Comparison of ENCODE assay signal across 34 cellular contexts in the genomic region with DNA sequence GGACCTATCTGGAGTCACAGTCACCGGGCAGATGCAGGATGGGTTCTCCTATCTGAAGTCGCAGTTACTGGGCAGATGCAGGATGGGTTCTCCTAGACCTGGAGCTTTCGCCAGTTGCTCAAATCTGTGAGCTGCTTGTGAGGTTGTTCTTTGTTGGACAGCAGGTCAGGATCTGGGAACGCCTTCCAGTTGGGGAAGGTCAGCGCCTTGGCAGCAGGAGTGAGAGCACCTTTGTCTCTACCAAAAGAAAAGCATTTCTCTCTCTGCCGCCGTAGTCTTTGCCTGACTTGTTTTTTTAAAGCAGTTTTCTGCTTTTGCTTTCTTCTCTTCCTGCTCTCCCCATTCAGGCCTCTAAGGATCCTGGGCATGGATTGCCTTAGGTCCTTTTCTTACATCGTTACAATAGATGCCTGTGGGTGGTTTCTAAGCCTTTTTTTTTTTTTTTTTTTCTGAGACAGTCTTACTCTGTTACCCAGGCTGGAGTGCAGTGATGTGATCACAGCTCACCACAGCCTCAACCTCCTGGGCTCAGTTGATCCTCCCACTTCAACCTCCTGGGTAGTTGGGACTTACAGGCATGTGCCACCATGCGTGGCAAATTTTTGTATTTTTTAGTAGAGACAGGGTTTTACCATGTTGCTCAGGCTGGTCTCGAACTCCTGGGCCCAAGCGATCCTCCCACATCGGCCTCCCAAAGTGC. TPM values are rescaled to one million over a fixed set of nuclear protein-coding genes. Genes with fewer than 3 reads are reported as not detected.
DNase-seq lines count a peak whose midpoint lies in the region; FAIRE-seq and TF ChIP-seq lines count a peak whose summit lies in the region.
"Had no signal": no experiment of that assay in that cellular context is flagged by ENCODE, and none has a peak within 500 bp of the region (broad histone marks: within the 10 kb centered on the region; RNA-seq: fewer than 3 reads in every experiment).

No MANE protein-coding gene starts in this region.

- H3K36me3 Mint-ChIP-seq in H9 (ENCODE audit: insufficient read depth in 1 of 3, low read depth in 3 of 3) = peaks cover 2 to 7% (median 7%) of the 10 kb centered on the region in 3 experiments; a peak in 4 of 7 replicates
- H3K36me3 Mint-ChIP-seq in neural progenitor cell = peaks cover 10% of the 10 kb centered on the region
- H3K36me3 Mint-ChIP-seq: activated naive CD4-positive, alpha-beta T cell treated with anti-CD3 and anti-CD28 coated beads, Interleukin-2, amount 50 U/mL, for 72 hours had no signal

- H3K36me3 ChIP-seq in H1 (ENCODE audit: control insufficient read depth in 2 of 4, insufficient read depth in 4 of 4, low read length in 3 of 4) (no peaks in the 10 kb centered on the region), neural progenitor cell (no peaks in the 10 kb centered on the region), esophagus muscularis mucosa (peaks cover 0 to 5% (median under 1%) of the 10 kb centered on the region in 4 donors)
- H3K36me3 ChIP-seq: ascending aorta, HAP-1 had no signal

- H3K23me2 ChIP-seq in H9 (ENCODE audit: insufficient read length, low read depth, low read length, poor library complexity, severe bottlenecking) (no peaks in the 10 kb centered on the region), H1 (ENCODE audit: low read depth, low read length) (no peaks in the 10 kb centered on the region)

- no peak overlapping the region for H2AFZ ChIP-seq in H9 (ENCODE audit: low read length)
- no peak overlapping the region for H2AFZ ChIP-seq in H1 (ENCODE audit: low read length)
- H2AFZ ChIP-seq in neural progenitor cell (replicated peaks) = no peak overlapping the region

- no peak overlapping the region for H4K91ac ChIP-seq in H9 (ENCODE audit: insufficient read length, low read depth, low read length)
- no peak overlapping the region for H4K91ac ChIP-seq in H1 (replicated peaks; ENCODE audit: insufficient read length, low read length)

- TF ChIP-seq POLR2A in H1 (IDR thresholded peaks at IDR 0.05; ENCODE audit: control extremely low read depth in 1 of 2, low read depth in 2 of 2, low read length in 2 of 2) (no peak), esophagus muscularis mucosa (IDR thresholded peaks at IDR 0.05; ENCODE audit: low read depth) (no peak)

- H2BK5ac ChIP-seq in H9 (ENCODE audit: insufficient read length, low read length) (no peak overlapping the region), H1 (ENCODE audit: low read depth, low read length) (no peak overlapping the region)

- no peak for FAIRE-seq in H1 (lab: Jason Lieb, UNC)
- FAIRE-seq: G401.6, HTR-8/SVneo, keratinocyte had no signal

- H3K4ac ChIP-seq in H9 (ENCODE audit: low read depth, low read length) (no peak overlapping the region), H1 (replicated peaks; ENCODE audit: insufficient read length, low read depth, low read length) (no peak overlapping the region)

- peaks cover 33 to 41% of the 10 kb centered on the region in 2 experiments for H3K4me1 Mint-ChIP-seq in H9
- peaks cover 44% of the 10 kb centered on the region for H3K4me1 Mint-ChIP-seq in neural progenitor cell

- H3K9me3 ChIP-seq in H9 (ENCODE audit: control insufficient read depth, low read depth, low read length) (no peaks in the 10 kb centered on the region), H1 (ENCODE audit: insufficient read depth in 2 of 2, low read depth in 1 of 2, low read length in 1 of 2) (no peaks in the 10 kb centered on the region), neural progenitor cell (ENCODE audit: low read depth) (no peaks in the 10 kb centered on the region), esophagus muscularis mucosa (no peaks in the 10 kb centered on the region)
- H3K9me3 ChIP-seq: ascending aorta, upper lobe of left lung had no signal

- peaks cover 69% of the 10 kb centered on the region for H3F3A ChIP-seq in neural progenitor cell (ENCODE audit: low read depth)

- H3K18ac ChIP-seq in H9 (ENCODE audit: insufficient read length, low read depth, low read length) (no peak overlapping the region), H1 (ENCODE audit: extremely low read depth, low read length) (0 out of 2 replicates have a peak overlapping the region, but pooled peaks have one; percentile 17)

- no peak overlapping the region for H3T11ph ChIP-seq in H9 (ENCODE audit: low read length)

- peak overlapping the region in 2 of 3 experiments; percentile 44 to 95; a peak in 4 of 7 replicates for H3K27ac Mint-ChIP-seq in H9
- H3K27ac Mint-ChIP-seq in neural progenitor cell = peak overlapping the region; percentile 98
- H3K27ac Mint-ChIP-seq: activated CD8-positive, alpha-beta T cell treated with anti-CD3 and anti-CD28 coated beads, Interleukin-2, amount 10 ng/mL, durations not matched to agents 7 days and 5 days; activated T-helper 2 cell treated with anti-CD3 and anti-CD28 coated beads, Interferon-gamma antibody, Interleukin-2, Interleukin-4, amounts not matched to agents 10 μg/mL and 5 μg/mL and 100 μg/mL, durations not matched to agents 14 hours and 24 hours and 36 hours; dendritic cell treated with granulocyte-macrophage colony-stimulating factor and Interleukin-4, amounts not matched to agents 40 ng/mL and 50 ng/mL, for 4 days had no signal

- WGBS in H9 (ENCODE audit: extremely low coverage, insufficient read length, low lambda C conversion rate) = no CpG with 5 or more reads among the region's 12 CpGs
- 80% methylated on average over 12 of the region's 12 CpGs; no CpG with 5 or more reads in 1 of the 2 experiments for WGBS in H1 (ENCODE audit: extremely low coverage in 1 of 2, insufficient coverage in 1 of 2, insufficient read length in 1 of 2, insufficient replicate concordance in 2 of 2, low coverage in 1 of 2, low lambda C conversion rate in 2 of 2, missing lambda C conversion rate in 1 of 2), 2 experiments
- WGBS in esophagus muscularis mucosa = 82% methylated on average over 11 of the region's 12 CpGs

- H3K27ac ChIP-seq in H9 (ENCODE audit: insufficient read length, low read depth, low read length) = no peak overlapping the region
- H3K27ac ChIP-seq in H1 (ENCODE audit: low read depth, low read length) = no peak overlapping the region
- peak overlapping the region; percentile 93 for H3K27ac ChIP-seq in neural progenitor cell
- no peak overlapping the region for H3K27ac ChIP-seq in esophagus muscularis mucosa (replicated peaks in 1 of 4)
- H3K27ac ChIP-seq: ascending aorta, spleen, upper lobe of left lung had no signal

- H3K27me3 Mint-ChIP-seq in H9 (ENCODE audit: low read depth) = no peaks in the 10 kb centered on the region
- no peaks in the 10 kb centered on the region for H3K27me3 Mint-ChIP-seq in neural progenitor cell (ENCODE audit: insufficient read depth, low read depth)
- H3K27me3 Mint-ChIP-seq: dendritic cell treated with granulocyte-macrophage colony-stimulating factor and Interleukin-4, amounts not matched to agents 40 ng/mL and 50 ng/mL, for 4 days had no signal

- H3K4me3 Mint-ChIP-seq in H9 (no peak overlapping the region), neural progenitor cell (peak overlapping the region; percentile 57)
- H3K4me3 Mint-ChIP-seq: activated CD8-positive, alpha-beta T cell treated with anti-CD3 and anti-CD28 coated beads, Interleukin-2, amount 10 ng/mL, durations not matched to agents 7 days and 5 days; dendritic cell treated with granulocyte-macrophage colony-stimulating factor and Interleukin-4, amounts not matched to agents 40 ng/mL and 50 ng/mL, for 4 days; nephron had no signal

- TF ChIP-seq EP300 in H1 (IDR thresholded peaks at IDR 0.05; ENCODE audit: borderline replicate concordance in 1 of 2, low read depth in 2 of 2, low read length in 2 of 2) (no peak), esophagus muscularis mucosa (IDR thresholded peaks at IDR 0.05) (no peak)

- H4K8ac ChIP-seq in H9 (replicated peaks; ENCODE audit: insufficient read length, low read depth, low read length) = no peak overlapping the region
- H4K8ac ChIP-seq in H1 (ENCODE audit: extremely low read depth, insufficient read depth, low read length) = no peak overlapping the region

- H2BK15ac ChIP-seq in H9 (ENCODE audit: low read depth, low read length) (no peak overlapping the region), H1 (ENCODE audit: low read length) (no peak overlapping the region)

- H3K79me2 ChIP-seq in H9 (ENCODE audit: insufficient read depth, low read length) (no peaks in the 10 kb centered on the region; the same call in 1 of the 2 replicates), H1 (ENCODE audit: control insufficient read depth in 1 of 2, insufficient read depth in 2 of 2, low read length in 2 of 2) (peaks cover 0 to 41% of the 10 kb centered on the region in 2 experiments; a peak in 2 of 4 replicates), neural progenitor cell (ENCODE audit: low read depth) (peaks cover 88% of the 10 kb centered on the region)

- H2BK120ac ChIP-seq in H9 (ENCODE audit: low read depth, low read length, poor library complexity, severe bottlenecking) (no peak overlapping the region), H1 (replicated peaks; ENCODE audit: low read depth, low read length) (no peak overlapping the region)

- DNase-seq in H9 (no peak), NCI-H69 (lab: John Stamatoyannopoulos, UW) (peak; percentile 22), H1 (ENCODE audit: low read depth in 1 of 2, low spot score in 2 of 2) (no peak), neural progenitor cell (ENCODE audit: low spot score) (peak; percentile 83), esophagus muscularis mucosa (ENCODE audit: extremely low spot score) (no peak), NCI-H510A treated with DMSO at 0.1 percent for 48 hours (lab: John Stamatoyannopoulos, UW) (no peak), HPDE6-E6E7 (ENCODE audit: extremely low spot score) (no peak), NCI-H187 treated with DMSO at 0.1 percent for 48 hours (lab: John Stamatoyannopoulos, UW) (no peak)
- DNase-seq: ACHN; activated CD4-positive, CD25-positive, alpha-beta regulatory T cell treated with anti-CD3 and anti-CD28 coated beads, Interleukin-2, amount 50 U/mL, for 72 hours; activated CD8-positive, alpha-beta T cell treated with anti-CD3 and anti-CD28 coated beads, Interleukin-2, amount 10 ng/mL, durations not matched to agents 7 days and 5 days; central memory CD4-positive, alpha-beta T cell; COR-L47; DMS53; NCI-H1417 treated with DMSO at 0.1 percent for 48 hours; NCI-H524; posterior cingulate gyrus; right cardiac atrium; SHP77; spleen; upper lobe of left lung had no signal

- no peak for TF ChIP-seq RAD21 in H1 (IDR thresholded peaks at IDR 0.05 in 1 of 2, conservative IDR thresholded peaks at IDR 0.05 in 1 of 2; ENCODE audit: low read depth in 2 of 2, low read length in 2 of 2)

- H3K4me3 ChIP-seq in H1 (ENCODE audit: extremely low read depth in 1 of 4, insufficient read depth in 2 of 4, low read depth in 3 of 4, low read length in 4 of 4) = no peak overlapping the region
- peak overlapping the region; percentile 24 for H3K4me3 ChIP-seq in neural progenitor cell
- H3K4me3 ChIP-seq in esophagus muscularis mucosa = no peak overlapping the region
- H3K4me3 ChIP-seq: ascending aorta, HAP-1, lung, spleen, upper lobe of left lung had no signal

- H3K56ac ChIP-seq in H9 (ENCODE audit: insufficient read length, low read depth, low read length) (no peak overlapping the region), H1 (replicated peaks; ENCODE audit: insufficient read length, low read depth, low read length) (no peak overlapping the region)

- H3K9me3 Mint-ChIP-seq in H9 = no peaks in the 10 kb centered on the region
- H3K9me3 Mint-ChIP-seq in neural progenitor cell = peaks cover 3% of the 10 kb centered on the region
- H3K9me3 Mint-ChIP-seq: activated naive CD4-positive, alpha-beta T cell treated with anti-CD3 and anti-CD28 coated beads, Interleukin-2, amount 50 U/mL, for 72 hours; activated T-helper 2 cell treated with anti-CD3 and anti-CD28 coated beads, Interferon-gamma antibody, Interleukin-2, Interleukin-4, amounts not matched to agents 10 μg/mL and 5 μg/mL and 100 μg/mL, durations not matched to agents 14 hours and 24 hours and 36 hours; dendritic cell treated with granulocyte-macrophage colony-stimulating factor and Interleukin-4, amounts not matched to agents 40 ng/mL and 50 ng/mL, for 4 days; nephron had no signal

- intact Hi-C loops in esophagus muscularis mucosa (cut with DNase I) = no loop called here

- peaks cover 2% of the 10 kb centered on the region for H4K20me1 ChIP-seq in H9 (ENCODE audit: control insufficient read depth, insufficient read depth, insufficient read length)
- peaks cover 4 to 6% of the 10 kb centered on the region in 2 experiments for H4K20me1 ChIP-seq in H1 (replicated peaks in 1 of 2; ENCODE audit: control insufficient read depth in 1 of 2, insufficient read depth in 2 of 2, low read length in 2 of 2)
- peaks cover 43% of the 10 kb centered on the region for H4K20me1 ChIP-seq in neural progenitor cell (ENCODE audit: low read depth)

- H3K14ac ChIP-seq in H9 (ENCODE audit: insufficient read depth, low read length) = no peak overlapping the region
- H3K14ac ChIP-seq in H1 (ENCODE audit: insufficient read length) = no peak overlapping the region

- H4K5ac ChIP-seq in H9 (ENCODE audit: insufficient read length, low read depth, low read length) (no peak overlapping the region), H1 (ENCODE audit: insufficient read length, low read depth, low read length) (no peak overlapping the region)

- H2BK20ac ChIP-seq in H9 (ENCODE audit: low read depth, low read length, poor library complexity, severe bottlenecking) = no peak overlapping the region
- no peak overlapping the region for H2BK20ac ChIP-seq in H1 (ENCODE audit: low read length)

- H3K23ac ChIP-seq in H9 (ENCODE audit: insufficient read length, low read depth, low read length) (no peak overlapping the region), H1 (ENCODE audit: insufficient read length) (no peak overlapping the region)

- H2BK12ac ChIP-seq in H9 (ENCODE audit: insufficient read length, low read depth, low read length) = no peak overlapping the region
- H2BK12ac ChIP-seq in H1 (ENCODE audit: low read depth, low read length) = no peak overlapping the region

- no peaks in the 10 kb centered on the region for H3K4me1 ChIP-seq in H9 (ENCODE audit: insufficient read depth, low read length)
- peaks cover 4 to 6% (median 5%) of the 10 kb centered on the region in 4 experiments; a peak in 4 of 7 replicates for H3K4me1 ChIP-seq in H1 (replicated peaks in 1 of 4; ENCODE audit: control insufficient read depth in 3 of 4, insufficient read depth in 4 of 4, low read length in 3 of 4)
- peaks cover 34% of the 10 kb centered on the region for H3K4me1 ChIP-seq in neural progenitor cell
- peaks cover 11 to 20% (median 12%) of the 10 kb centered on the region in 4 donors for H3K4me1 ChIP-seq in esophagus muscularis mucosa

- H3K79me1 ChIP-seq in H9 (ENCODE audit: insufficient read depth, low read depth, low read length, poor library complexity, severe bottlenecking) (peaks cover 4% of the 10 kb centered on the region), H1 (ENCODE audit: low read depth, low read length) (peaks cover 3% of the 10 kb centered on the region; the same call in 1 of the 2 replicates)

- H3K27me3 ChIP-seq in H9 (ENCODE audit: insufficient read depth, low read length) (no peaks in the 10 kb centered on the region), H1 (replicated peaks in 1 of 4; ENCODE audit: control insufficient read depth in 3 of 4, extremely low read depth in 1 of 4, insufficient read depth in 3 of 4, low read length in 3 of 4) (no peaks in the 10 kb centered on the region), neural progenitor cell (no peaks in the 10 kb centered on the region), esophagus muscularis mucosa (no peaks in the 10 kb centered on the region)
- H3K27me3 ChIP-seq: ascending aorta, spleen, upper lobe of left lung had no signal

- POLR2A ChIA-PET in H1 (lab: Charles Lee; ENCODE audit: partially characterized antibody) = interaction anchor here (1.5 kb wide), 1 partner anchor 12 kb away, joined by 4 read pairs; no protein-coding TSS in a partner anchor

- TF ChIP-seq CTCF in H9 (conservative IDR thresholded peaks at IDR 0.05) (no peak), H1 (IDR thresholded peaks at IDR 0.05; ENCODE audit: control extremely low read depth in 1 of 3, insufficient read depth in 1 of 3, low read depth in 1 of 3, low read length in 3 of 3) (no peak), neural progenitor cell (IDR thresholded peaks at IDR 0.05) (no peak), esophagus muscularis mucosa (IDR thresholded peaks at IDR 0.05) (no peak)

- CTCF ChIA-PET in H1 (lab: Charles Lee; ENCODE audit: partially characterized antibody) = interaction anchor here (1.6 to 8.5 kb wide), 4 partner anchors 12 to 58 kb away, joined by 7 to 132 read pairs (median 44); partner anchors contain the start of gene CENPS

- no peak overlapping the region for H2AK5ac ChIP-seq in H9 (ENCODE audit: insufficient read length, low read length)
- H2AK5ac ChIP-seq in H1 (ENCODE audit: low read depth, low read length) = no peak overlapping the region

- H3K9ac ChIP-seq in H9 (ENCODE audit: extremely low read depth, insufficient read length, low read length) = no peak overlapping the region
- H3K9ac ChIP-seq in H1 (replicated peaks in 1 of 4; ENCODE audit: extremely low read depth in 1 of 4, low read depth in 3 of 4, low read length in 3 of 4) = no peak overlapping the region
- no peak overlapping the region for H3K9ac ChIP-seq in neural progenitor cell

- H3K4me2 ChIP-seq in H9 (ENCODE audit: insufficient read depth, insufficient read length, low read length) (no peak overlapping the region), H1 (ENCODE audit: insufficient read depth in 1 of 2, low read depth in 2 of 2, low read length in 2 of 2) (peak overlapping the region in 1 of 2 experiments; percentile 27; a peak in 1 of 4 replicates), neural progenitor cell (peak overlapping the region; percentile 73)

RNA-seq across cellular contexts. Expression of gene PEX14, which starts 15.7 kb away (rescaled TPM):
- 20.7 and 23.9 TPM in 2 replicates for total RNA-seq in H9 (2021)
- total RNA-seq in H1 (2021; fragmentation: NEBNext Ultra II Directional; extraction: Animal tissue kit (Norgen Biotek cat#: 25700)) = 19.8 and 25.5 TPM in 2 replicates
- 13.0 and 24.0 TPM in 2 replicates for polyA plus RNA-seq in H1 (2011; rRNA removed)
- 19.1 TPM for polyA plus RNA-seq in H1 (2011; cell fraction: cytosol; rRNA removed)
- polyA plus RNA-seq in H1 (2011; cell fraction: nucleus; rRNA removed) = 23.0 TPM
- polyA plus RNA-seq in H1 (2012, experiment 1 of 2) = 12.3 to 26.3 TPM (median 24.9 TPM) in 4 replicates
- polyA plus RNA-seq in H1 (2012, experiment 2 of 2) = 22.9 TPM
- 20.4 TPM for polyA plus RNA-seq in H1 (2013, experiment 1 of 2)
- polyA plus RNA-seq in H1 (2013, experiment 2 of 2) = 23.6 TPM
- 7.1 and 7.4 TPM in 2 replicates for polyA minus RNA-seq in H1 (2011; rRNA and poly(A)+ RNA removed)
- polyA minus RNA-seq in H1 (2011; cell fraction: cytosol; rRNA and poly(A)+ RNA removed) = 11.6 TPM
- polyA minus RNA-seq in H1 (2011; cell fraction: nucleus; rRNA and poly(A)+ RNA removed) = 10.0 TPM
- total RNA-seq in neural progenitor cell (ENCODE audit: low replicate concordance) = 9.3 and 21.3 TPM in 2 replicates
- total RNA-seq in esophagus muscularis mucosa = 10 to 100 TPM; 16.2 to 24.2 (median 20.1) TPM

RNA-seq across cellular contexts. Expression of gene DFFA, which starts 18.1 kb away (rescaled TPM):
- 94.1 and 98.2 TPM in 2 replicates for total RNA-seq in H9 (2021)
- 78.3 and 79.9 TPM in 2 replicates for total RNA-seq in H1 (2021; fragmentation: NEBNext Ultra II Directional; extraction: Animal tissue kit (Norgen Biotek cat#: 25700))
- 30.9 and 34.3 TPM in 2 replicates for polyA plus RNA-seq in H1 (2011; rRNA removed)
- 47.3 TPM for polyA plus RNA-seq in H1 (2011; cell fraction: cytosol; rRNA removed)
- polyA plus RNA-seq in H1 (2011; cell fraction: nucleus; rRNA removed) = 42.0 TPM
- polyA plus RNA-seq in H1 (2012, experiment 1 of 2) = 56.9 to 66.5 TPM (median 58.3 TPM) in 4 replicates
- 39.2 TPM for polyA plus RNA-seq in H1 (2012, experiment 2 of 2)
- polyA plus RNA-seq in H1 (2013, experiment 1 of 2) = 67.7 TPM
- polyA plus RNA-seq in H1 (2013, experiment 2 of 2) = 66.3 TPM
- 91.2 and 91.8 TPM in 2 replicates for polyA minus RNA-seq in H1 (2011; rRNA and poly(A)+ RNA removed)
- 26.5 TPM for polyA minus RNA-seq in H1 (2011; cell fraction: cytosol; rRNA and poly(A)+ RNA removed)
- polyA minus RNA-seq in H1 (2011; cell fraction: nucleus; rRNA and poly(A)+ RNA removed) = 45.0 TPM
- total RNA-seq in neural progenitor cell (ENCODE audit: low replicate concordance) = 57.6 and 58.5 TPM in 2 replicates
- total RNA-seq in esophagus muscularis mucosa = 10 to 100 TPM; 17.9 to 32.5 (median 26.0) TPM

RNA-seq across cellular contexts. Expression of gene CORT, which starts 40.6 kb away (rescaled TPM):
- 0.33 TPM in 1 of 2 replicates, not detected in the other for total RNA-seq in H9 (2021)
- 0.30 and 0.38 TPM in 2 replicates for total RNA-seq in H1 (2021; fragmentation: NEBNext Ultra II Directional; extraction: Animal tissue kit (Norgen Biotek cat#: 25700))
- polyA plus RNA-seq in H1 (2011; rRNA removed) = 0.09 and 0.15 TPM in 2 replicates
- 0.18 TPM for polyA plus RNA-seq in H1 (2011; cell fraction: cytosol; rRNA removed)
- 0.16 TPM for polyA plus RNA-seq in H1 (2011; cell fraction: nucleus; rRNA removed)
- polyA plus RNA-seq in H1 (2012, experiment 1 of 2) = 0.83 to 1.3 TPM (median 0.98 TPM) in 4 replicates
- not detected for polyA plus RNA-seq in H1 (2012, experiment 2 of 2)
- 0.85 TPM for polyA plus RNA-seq in H1 (2013, experiment 1 of 2)
- polyA plus RNA-seq in H1 (2013, experiment 2 of 2) = 0.72 TPM
- polyA minus RNA-seq in H1 (2011; rRNA and poly(A)+ RNA removed) = 0.38 TPM in 1 of 2 replicates, not detected in the other
- not detected for polyA minus RNA-seq in H1 (2011; cell fraction: cytosol; rRNA and poly(A)+ RNA removed)
- not detected for polyA minus RNA-seq in H1 (2011; cell fraction: nucleus; rRNA and poly(A)+ RNA removed)
- total RNA-seq in neural progenitor cell (ENCODE audit: low replicate concordance) = 1.3 TPM in 1 of 2 replicates, not detected in the other
- total RNA-seq in esophagus muscularis mucosa = 1 to 10 TPM in 1 of 4 donors, under 1 TPM in 2, not detected in 1; 0.29 to 1.2 (median 0.33) TPM
- total RNA-seq: ascending aorta, subcutaneous adipose tissue had no signal
- polyA plus RNA-seq: BJ, fibroblast of lung had no signal

Comparison
In these comparisons a context has a peak if more than half of its experiments do, and no peak if none do; other contexts are left out.
1. DNase-seq: peak in NCI-H69 (single experiment) and neural progenitor cell (single experiment); none in H9 (single experiment), H1 (0 of 2), esophagus muscularis mucosa (single experiment), NCI-H510A treated with DMSO at 0.1 percent for 48 hours (single experiment), HPDE6-E6E7 (single experiment) and NCI-H187 treated with DMSO at 0.1 percent for 48 hours (single experiment).